12 cellular contexts compared by ENCODE assay signal in genomic region chr3:98779936-98780335, GRCh38. TPM values are rescaled to one million over a fixed set of nuclear protein-coding genes. Genes with fewer than 3 reads are reported as not detected.
DNase-seq lines count a peak whose midpoint lies in the region; ATAC-seq and TF ChIP-seq lines count a peak whose summit lies in the region.
"Had no signal": no experiment of that assay in that cellular context is flagged by ENCODE, and none has a peak within 500 bp of the region (broad histone marks: within the 10 kb centered on the region; RNA-seq: fewer than 3 reads in every experiment).

No MANE protein-coding gene starts in this region.

- no peak overlapping the region for H2BK12ac ChIP-seq in trophoblast cell (ENCODE audit: low read length)

- H3K23ac ChIP-seq in trophoblast cell (ENCODE audit: low read length) = no peak overlapping the region

- no peak overlapping the region for H3K9ac ChIP-seq in trophoblast cell (ENCODE audit: low read length)

- H3K9me3 ChIP-seq in RWPE2 (ENCODE audit: severe bottlenecking) = no peaks in the 10 kb centered on the region
- no peaks in the 10 kb centered on the region for H3K9me3 ChIP-seq in trophoblast cell (ENCODE audit: insufficient read depth, low read depth, low read length)
- no peaks in the 10 kb centered on the region for H3K9me3 ChIP-seq in lower lobe of right lung
- H3K9me3 ChIP-seq: BE2C had no signal

- no peak overlapping the region for H4K8ac ChIP-seq in trophoblast cell (ENCODE audit: low read depth, low read length)

- no peak overlapping the region for H3K4ac ChIP-seq in trophoblast cell (ENCODE audit: low read depth, low read length)

- peaks cover 26% of the 10 kb centered on the region for H3K4me1 ChIP-seq in RWPE2 (ENCODE audit: insufficient read depth, poor library complexity, severe bottlenecking)
- H3K4me1 ChIP-seq in trophoblast cell (ENCODE audit: control insufficient read depth in 1 of 2, insufficient read depth in 2 of 2, low read length in 2 of 2) = peaks cover 7 to 9% of the 10 kb centered on the region in 2 experiments
- H3K4me1 ChIP-seq in lower lobe of right lung = peaks cover 41% of the 10 kb centered on the region
- H3K4me1 ChIP-seq: BE2C had no signal

- ATAC-seq in RWPE2 (ENCODE audit: low read depth) (no peak), lower lobe of right lung (no peak)

- H2BK120ac ChIP-seq in trophoblast cell (ENCODE audit: insufficient read depth, low read length, poor library complexity) = no peak overlapping the region

- H3K36me3 ChIP-seq in RWPE2 (ENCODE audit: low read depth) (no peaks in the 10 kb centered on the region), trophoblast cell (ENCODE audit: control insufficient read depth in 1 of 2, insufficient read depth in 2 of 2, low read length in 2 of 2) (peaks cover 0 to 2% of the 10 kb centered on the region in 2 experiments), lower lobe of right lung (peaks cover 12% of the 10 kb centered on the region)

- TF ChIP-seq CTCF in RWPE2 (IDR thresholded peaks at IDR 0.05; ENCODE audit: poor library complexity, severe bottlenecking) (no peak), lower lobe of right lung (IDR thresholded peaks at IDR 0.05) (no peak)

- H3K27me3 ChIP-seq in RWPE2 (ENCODE audit: insufficient read depth, poor library complexity, severe bottlenecking) = no peaks in the 10 kb centered on the region
- no peaks in the 10 kb centered on the region for H3K27me3 ChIP-seq in trophoblast cell (ENCODE audit: insufficient read depth, low read length)
- no peaks in the 10 kb centered on the region for H3K27me3 ChIP-seq in lower lobe of right lung (ENCODE audit: low read depth)
- H3K27me3 ChIP-seq: BE2C had no signal

- H2AFZ ChIP-seq in trophoblast cell (ENCODE audit: insufficient read depth, low read length, poor library complexity) = no peak overlapping the region

- no CpG with 5 or more reads among the region's 2 CpGs for WGBS in trophoblast cell (ENCODE audit: extremely low coverage, insufficient coverage, insufficient read length)

- H2BK5ac ChIP-seq in trophoblast cell (ENCODE audit: low read depth, low read length, poor library complexity) = no peak overlapping the region

- H2AK5ac ChIP-seq in trophoblast cell (ENCODE audit: low read length) = no peak overlapping the region

- H3K79me2 ChIP-seq in trophoblast cell (ENCODE audit: control insufficient read depth, insufficient read depth, low read length, poor library complexity) = no peaks in the 10 kb centered on the region

- no peak overlapping the region for H3K18ac ChIP-seq in trophoblast cell (ENCODE audit: low read length)

- peak overlapping the region; percentile 58 for H3K27ac ChIP-seq in RWPE2 (ENCODE audit: poor library complexity, severe bottlenecking)
- peak overlapping the region; percentile 84 for H3K27ac ChIP-seq in epithelial cell of prostate
- H3K27ac ChIP-seq in trophoblast cell (ENCODE audit: low read depth, low read length) = no peak overlapping the region
- H3K27ac ChIP-seq in lower lobe of right lung = no peak overlapping the region

- no peak overlapping the region for H4K12ac ChIP-seq in trophoblast cell (ENCODE audit: low read depth, low read length)

- intact Hi-C loops in lower lobe of right lung (cut with DNase I) = no loop called here

- no peak overlapping the region for H3K14ac ChIP-seq in trophoblast cell (ENCODE audit: low read length)

- H3K4me3 ChIP-seq in RWPE2 (ENCODE audit: severe bottlenecking) (no peak overlapping the region), trophoblast cell (ENCODE audit: low read depth, low read length) (no peak overlapping the region), lower lobe of right lung (no peak overlapping the region)

- DNase-seq in COLO829 (ENCODE audit: low spot score) (peak; percentile 93), RWPE2 (ENCODE audit: low spot score) (no peak), epithelial cell of prostate (ENCODE audit: low read depth, low spot score) (no peak), trophoblast cell (peak; percentile 79 to 89), lower lobe of right lung (no peak), NOMO-1 treated with dmso at 0.1 percent for 144 hours (lab: John Stamatoyannopoulos, UW; ENCODE audit: unreplicated experiment) (no peak), cerebellar cortex (ENCODE audit: low spot score) (no peak), NCI-H187 treated with DMSO at 0.1 percent for 48 hours (lab: John Stamatoyannopoulos, UW) (no peak)
- DNase-seq: activated naive CD4-positive, alpha-beta T cell; BE2C; NCI-H1694 treated with DMSO at 0.1 percent for 48 hours had no signal

- H3K4me2 ChIP-seq in trophoblast cell (ENCODE audit: low read length) = no peak overlapping the region

- no peak overlapping the region for H4K91ac ChIP-seq in trophoblast cell (ENCODE audit: low read depth, low read length)

- H3K79me1 ChIP-seq in trophoblast cell (ENCODE audit: low read length) = no peaks in the 10 kb centered on the region

RNA-seq across cellular contexts. Expression of gene ST3GAL6, which starts 16.8 kb away (rescaled TPM):
- 8.0 and 8.2 TPM in 2 replicates for polyA plus RNA-seq in trophoblast cell (2013)
- total RNA-seq in lower lobe of right lung = 42.4 TPM
- total RNA-seq: T-helper 1 cell treated with Interleukin-12 subunit alpha and Interleukin-12 subunit beta and Interleukin-4 antibody, amounts not matched to agents 30 ng/mL and 1 ng/mL, for 36 hours had no signal

Comparison
In these comparisons a context has a peak if more than half of its experiments do, and no peak if none do; other contexts are left out.
1. DNase-seq: peak in COLO829 (single experiment) and trophoblast cell (2 of 2); none in RWPE2 (single experiment), epithelial cell of prostate (single experiment), lower lobe of right lung (single experiment), NOMO-1 treated with dmso at 0.1 percent for 144 hours (single experiment), cerebellar cortex (single experiment) and NCI-H187 treated with DMSO at 0.1 percent for 48 hours (single experiment).
2. H3K27ac ChIP-seq: peak in RWPE2 (single experiment) and epithelial cell of prostate (single experiment); none in trophoblast cell (single experiment) and lower lobe of right lung (single experiment).